19 cellular contexts compared by ENCODE assay signal in genomic region chrX:124086411-124086810, GRCh38.
A peak's percentile ranks its signal among the peaks of the same experiment; 100 is the strongest.
DNase-seq lines count a peak whose midpoint lies in the region; ATAC-seq and TF ChIP-seq lines count a peak whose summit lies in the region.
"Had no signal": no experiment of that assay in that cellular context is flagged by ENCODE, and none has a peak within 500 bp of the region (broad histone marks: within the 10 kb centered on the region; RNA-seq: fewer than 3 reads in every experiment).

No MANE protein-coding gene starts in this region.

- WGBS in mesenchymal stem cell = 100% methylated on average over 4 of the region's 7 CpGs

- H3K36me3 Mint-ChIP-seq in activated naive CD4-positive, alpha-beta T cell treated with anti-CD3 and anti-CD28 coated beads for 36 hours (ENCODE audit: low read depth) = peaks cover 25% of the 10 kb centered on the region

- H3K4ac ChIP-seq in mesenchymal stem cell (ENCODE audit: low read depth in 1 of 2, low read length in 2 of 2) = no peak overlapping the region

- H2BK15ac ChIP-seq in mesenchymal stem cell (ENCODE audit: low read depth, poor library complexity, severe bottlenecking) = no peak overlapping the region

- H2BK5ac ChIP-seq in mesenchymal stem cell (ENCODE audit: low read depth, low read length, poor library complexity, severe bottlenecking) = no peak overlapping the region

- no peak overlapping the region for H2AK5ac ChIP-seq in mesenchymal stem cell (ENCODE audit: low read length, severe bottlenecking)

- no peak overlapping the region for H3K9ac ChIP-seq in KMS-11
- H3K9ac ChIP-seq in mesenchymal stem cell (ENCODE audit: low read length) = no peak overlapping the region
- H3K9ac ChIP-seq: neural progenitor cell had no signal

- H3K4me1 Mint-ChIP-seq in activated naive CD4-positive, alpha-beta T cell treated with anti-CD3 and anti-CD28 coated beads for 36 hours (ENCODE audit: low read depth) = peaks cover 28% of the 10 kb centered on the region
- H3K4me1 Mint-ChIP-seq: B cell, endodermal cell, neural progenitor cell had no signal

- no peaks in the 10 kb centered on the region for H3K79me2 ChIP-seq in KMS-11 (ENCODE audit: insufficient read depth, low read depth)

- no peaks in the 10 kb centered on the region for H3K27me3 Mint-ChIP-seq in activated naive CD4-positive, alpha-beta T cell treated with anti-CD3 and anti-CD28 coated beads for 36 hours (ENCODE audit: low read depth)
- H3K27me3 Mint-ChIP-seq: B cell had no signal

- intact Hi-C loops in activated naive CD4-positive, alpha-beta T cell treated with anti-CD3 and anti-CD28 coated beads for 36 hours (cut with micrococcal nuclease) = loop anchor here (1.0 to 5.0 kb wide), 7 partner anchors 22 to 301 kb away; no protein-coding TSS in a partner anchor

- no peak overlapping the region for H3K14ac ChIP-seq in mesenchymal stem cell (ENCODE audit: low read length in 2 of 2)

- no peak overlapping the region for H2BK120ac ChIP-seq in mesenchymal stem cell (ENCODE audit: low read depth, low read length)

- no peak overlapping the region for H3K18ac ChIP-seq in mesenchymal stem cell (ENCODE audit: low read depth in 1 of 2, low read length in 2 of 2)

- H3K4me3 ChIP-seq in KMS-11 (IDR thresholded peaks at IDR 0.05; ENCODE audit: insufficient read depth, low read depth, low read length) (no peak overlapping the region), mesenchymal stem cell (ENCODE audit: insufficient read depth in 1 of 2, low read depth in 1 of 2, low read length in 2 of 2) (no peak overlapping the region)
- H3K4me3 ChIP-seq: cardiac muscle cell, neural progenitor cell, sigmoid colon, thoracic aorta had no signal

- H4K8ac ChIP-seq in mesenchymal stem cell (ENCODE audit: low read length) = no peak overlapping the region

- H3K27me3 ChIP-seq in KMS-11 (ENCODE audit: insufficient read depth, low read depth) = no peaks in the 10 kb centered on the region
- H3K27me3 ChIP-seq in mesenchymal stem cell (ENCODE audit: control insufficient read depth in 1 of 2, insufficient read depth in 1 of 2, low read length in 2 of 2) = no peaks in the 10 kb centered on the region
- H3K27me3 ChIP-seq: cardiac muscle cell, neural progenitor cell, sigmoid colon had no signal

- H3K4me1 ChIP-seq in KMS-11 (ENCODE audit: low read depth, poor library complexity, severe bottlenecking) (peaks cover 25% of the 10 kb centered on the region), mesenchymal stem cell (ENCODE audit: control insufficient read depth, insufficient read depth, low read depth, low read length) (no peaks in the 10 kb centered on the region)
- H3K4me1 ChIP-seq: neural progenitor cell, sigmoid colon had no signal

- DNase-seq in T-helper 9 cell = peak; percentile 3
- peak; percentile 58 for DNase-seq in activated naive CD4-positive, alpha-beta T cell treated with anti-CD3 and anti-CD28 coated beads for 36 hours
- peak; percentile 27 for DNase-seq in stimulated activated CD4-positive, alpha-beta T cell treated with anti-CD3 and anti-CD28 coated beads, Interleukin-1b, Interleukin-23, amount 100 ng/mL, for 48 hours
- no peak for DNase-seq in glomerular visceral epithelial cell (ENCODE audit: extremely low spot score)
- DNase-seq in NCI-H1417 treated with DMSO at 0.1 percent for 48 hours (lab: John Stamatoyannopoulos, UW) = no peak
- no peak for DNase-seq in mesenchymal stem cell
- DNase-seq: activated gamma-delta T cell, DMS79 treated with DMSO at 0.1 percent for 48 hours, endodermal cell, H7, NCI-H2171 treated with DMSO at 0.1 percent for 48 hours, SIG-M5, sigmoid colon had no signal

- no peaks in the 10 kb centered on the region for H3K9me3 ChIP-seq in mesenchymal stem cell (ENCODE audit: control insufficient read depth, low read length)
- H3K9me3 ChIP-seq: sigmoid colon, thoracic aorta had no signal

- H2AFZ ChIP-seq in KMS-11 (ENCODE audit: low read depth) (no peak overlapping the region), mesenchymal stem cell (ENCODE audit: low read depth, low read length) (no peak overlapping the region)
- H2AFZ ChIP-seq: neural progenitor cell had no signal

- H3K36me3 ChIP-seq in KMS-11 (ENCODE audit: insufficient read depth) (no peaks in the 10 kb centered on the region; the same call in 1 of the 2 replicates), mesenchymal stem cell (ENCODE audit: control insufficient read depth in 1 of 2, insufficient read depth in 2 of 2, low read depth in 1 of 2, low read length in 2 of 2) (peaks cover 3 to 89% of the 10 kb centered on the region in 2 experiments)

- CTCF ChIA-PET in activated naive CD4-positive, alpha-beta T cell treated with anti-CD3 and anti-CD28 coated beads for 36 hours (lab: Charles Lee) = interaction anchor here (0.6 to 1.2 kb wide), 4 partner anchors 22 to 253 kb away, joined by 3 to 5 read pairs (median 3); no protein-coding TSS in a partner anchor

- no peaks in the 10 kb centered on the region for H3K9me3 Mint-ChIP-seq in activated naive CD4-positive, alpha-beta T cell treated with anti-CD3 and anti-CD28 coated beads for 36 hours
- H3K9me3 Mint-ChIP-seq: neural progenitor cell had no signal

- no peak overlapping the region for H4K91ac ChIP-seq in mesenchymal stem cell (ENCODE audit: low read length)

- H2BK12ac ChIP-seq in mesenchymal stem cell (ENCODE audit: low read length in 2 of 2) = no peak overlapping the region

- no peak overlapping the region for H3K4me3 Mint-ChIP-seq in activated naive CD4-positive, alpha-beta T cell treated with anti-CD3 and anti-CD28 coated beads for 36 hours
- H3K4me3 Mint-ChIP-seq: B cell, endodermal cell, neural progenitor cell had no signal

- peak overlapping the region; percentile 83 for H3K27ac Mint-ChIP-seq in activated naive CD4-positive, alpha-beta T cell treated with anti-CD3 and anti-CD28 coated beads for 36 hours
- H3K27ac Mint-ChIP-seq: B cell, endodermal cell, neural progenitor cell had no signal

- H3K27ac ChIP-seq in KMS-11 (no peak overlapping the region), mesenchymal stem cell (ENCODE audit: low read length, poor library complexity, severe bottlenecking) (no peak overlapping the region)
- H3K27ac ChIP-seq: cardiac muscle cell, neural progenitor cell, sigmoid colon, thoracic aorta had no signal

- H3K23ac ChIP-seq in mesenchymal stem cell (ENCODE audit: low read length in 2 of 2) = no peak overlapping the region

- ATAC-seq in GM18868 (IDR thresholded peaks at IDR 0.05; ENCODE audit: unreplicated experiment) = no peak

- H4K20me1 ChIP-seq in KMS-11 (ENCODE audit: insufficient read depth) = 0 out of 2 replicates have a peak, but pooled peaks cover 3% of the 10 kb centered on the region

- peaks cover 8% of the 10 kb centered on the region for H3K79me1 ChIP-seq in mesenchymal stem cell (replicated peaks; ENCODE audit: low read length, poor library complexity, severe bottlenecking)

- H3K4me2 ChIP-seq in KMS-11 (peak overlapping the region; percentile 40), mesenchymal stem cell (ENCODE audit: low read length, poor library complexity, severe bottlenecking) (no peak overlapping the region)
- H3K4me2 ChIP-seq: neural progenitor cell had no signal

- no peak for TF ChIP-seq CTCF in KMS-11 (conservative IDR thresholded peaks at IDR 0.05; ENCODE audit: low read depth, low read length)

Comparison
In these comparisons a context has a peak if more than half of its experiments do, and no peak if none do; other contexts are left out.
1. DNase-seq: peak in T-helper 9 cell (single experiment), activated naive CD4-positive, alpha-beta T cell treated with anti-CD3 and anti-CD28 coated beads for 36 hours (single experiment) and stimulated activated CD4-positive, alpha-beta T cell treated with anti-CD3 and anti-CD28 coated beads, Interleukin-1b, Interleukin-23, amount 100 ng/mL, for 48 hours (single experiment); none in glomerular visceral epithelial cell (single experiment), NCI-H1417 treated with DMSO at 0.1 percent for 48 hours (single experiment) and mesenchymal stem cell (single experiment).